Comparison of ENCODE assay signal across 21 cellular contexts in genomic region chr11:112344040-112344413, GRCh38.
"Had no signal": no experiment of that assay in that cellular context is flagged by ENCODE, and none has a peak within 500 bp of the region (broad histone marks: within the 10 kb centered on the region; RNA-seq: fewer than 3 reads in every experiment).

No MANE protein-coding gene starts in this region.

- H3K27me3 ChIP-seq: adrenal gland, ascending aorta, brain microvascular endothelial cell, esophagus muscularis mucosa, spleen, vagina had no signal

- DNase-seq: activated naive CD4-positive, alpha-beta T cell; activated T-cell treated with anti-CD3 and anti-CD28 coated beads, Interleukin-2, amount 50 U/mL, for 1 hour; adrenal gland; effector memory CD8-positive, alpha-beta T cell; hippocampal formation; kidney glomerular epithelial cell; left ventricle myocardium inferior; occipital lobe; posterior cingulate gyrus; retina; spleen; stimulated activated CD4-positive, alpha-beta T cell treated with anti-CD3 and anti-CD28 coated beads, Interleukin-4, amount 100 ng/mL, for 1 hour; stimulated activated naive CD4-positive, alpha-beta T cell had no signal

- H3K4me1 ChIP-seq: adrenal gland, left ventricle myocardium inferior, spleen, vagina had no signal

- H3K36me3 ChIP-seq: adrenal gland, brain microvascular endothelial cell, esophagus muscularis mucosa, left ventricle myocardium inferior, thoracic aorta, vagina had no signal

- H3K27ac ChIP-seq: adrenal gland, ascending aorta, brain microvascular endothelial cell, esophagus muscularis mucosa, left ventricle myocardium inferior, spleen, thoracic aorta, vagina had no signal

- H3K4me3 ChIP-seq: adrenal gland, ascending aorta, esophagus muscularis mucosa, left ventricle myocardium inferior, spleen, thoracic aorta, vagina had no signal

- H3K9me3 ChIP-seq: adrenal gland, ascending aorta, esophagus muscularis mucosa, left ventricle myocardium inferior, spleen, thoracic aorta, vagina had no signal

- FAIRE-seq: colon, endothelial cell of umbilical vein, frontal cortex had no signal
